Comparison of ENCODE assay signal across 10 cellular contexts in the genomic region with DNA sequence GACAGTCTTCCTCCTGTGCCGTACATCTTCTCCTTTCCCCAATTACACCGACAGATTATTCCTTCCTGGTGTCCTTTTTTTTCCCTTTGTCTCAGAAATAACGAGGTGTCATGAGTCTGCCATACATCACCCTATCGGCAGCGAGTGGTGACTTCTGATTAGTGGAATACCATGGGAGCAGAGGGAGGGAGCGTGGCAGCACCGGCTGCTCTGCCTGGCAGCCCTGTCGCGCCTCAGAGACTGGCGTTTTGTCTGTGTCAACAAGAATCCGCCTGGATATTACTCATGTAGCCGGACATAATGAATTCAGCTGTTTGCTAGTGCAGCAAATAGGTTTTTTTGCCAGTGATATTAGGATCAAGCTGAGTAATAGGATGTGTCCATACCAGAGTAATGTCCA. TPM values are rescaled to one million over a fixed set of nuclear protein-coding genes. Genes with fewer than 3 reads are reported as not detected.
DNase-seq lines count a peak whose midpoint lies in the region; FAIRE-seq and TF ChIP-seq lines count a peak whose summit lies in the region.
"Had no signal": no experiment of that assay in that cellular context is flagged by ENCODE, and none has a peak within 500 bp of the region (broad histone marks: within the 10 kb centered on the region; RNA-seq: fewer than 3 reads in every experiment).

No MANE protein-coding gene starts in this region.

- H4K8ac ChIP-seq in mesenchymal stem cell (ENCODE audit: low read length), result no peak overlapping the region

- H3K4ac ChIP-seq in mesenchymal stem cell (ENCODE audit: low read depth in 1 of 2, low read length in 2 of 2), result no peak overlapping the region

- no peaks in the 10 kb centered on the region for H3K36me3 ChIP-seq in mammary epithelial cell (ENCODE audit: insufficient read depth, low read length)
- H3K36me3 ChIP-seq in mesenchymal stem cell (ENCODE audit: control insufficient read depth in 1 of 2, insufficient read depth in 2 of 2, low read depth in 1 of 2, low read length in 2 of 2), result no peaks in the 10 kb centered on the region

- H3K4me1 ChIP-seq in mammary epithelial cell (ENCODE audit: insufficient read depth, low read length) (peaks cover 57% of the 10 kb centered on the region), mesenchymal stem cell (ENCODE audit: control insufficient read depth, insufficient read depth, low read depth, low read length) (peaks cover 14% of the 10 kb centered on the region)

- H3K79me1 ChIP-seq in mesenchymal stem cell (replicated peaks; ENCODE audit: low read length, poor library complexity, severe bottlenecking), result no peaks in the 10 kb centered on the region

- H4K91ac ChIP-seq in mesenchymal stem cell (ENCODE audit: low read length), result no peak overlapping the region

- H2BK120ac ChIP-seq in mesenchymal stem cell (ENCODE audit: low read depth, low read length), result no peak overlapping the region

- H3K27ac ChIP-seq in mammary epithelial cell (ENCODE audit: insufficient read depth, low read depth, low read length), result no peak overlapping the region
- no peak overlapping the region for H3K27ac ChIP-seq in mesenchymal stem cell (ENCODE audit: low read length, poor library complexity, severe bottlenecking)
- H3K27ac ChIP-seq: skin epidermis had no signal

- peak overlapping the region in 1 of 2 experiments; percentile 61 for H2BK12ac ChIP-seq in mesenchymal stem cell (ENCODE audit: low read length in 2 of 2)

- no peak overlapping the region for H3K18ac ChIP-seq in mesenchymal stem cell (ENCODE audit: low read depth in 1 of 2, low read length in 2 of 2)

- no peaks in the 10 kb centered on the region for H4K20me1 ChIP-seq in mammary epithelial cell (ENCODE audit: insufficient read depth, low read length)

- CTCF ChIA-PET in mammary epithelial cell (lab: Charles Lee; ENCODE audit: low non-redundant PET), result no interaction called here

- peak overlapping the region; percentile 19 for H2AFZ ChIP-seq in mammary epithelial cell (ENCODE audit: low read depth, low read length)
- H2AFZ ChIP-seq in mesenchymal stem cell (ENCODE audit: low read depth, low read length), result no peak overlapping the region

- H3K9me3 ChIP-seq in mammary epithelial cell (replicated peaks; ENCODE audit: insufficient read depth, low read length) (no peaks in the 10 kb centered on the region), mesenchymal stem cell (ENCODE audit: control insufficient read depth, low read length) (no peaks in the 10 kb centered on the region)

- no peak overlapping the region for H3K23ac ChIP-seq in mesenchymal stem cell (ENCODE audit: low read length in 2 of 2)

- no peak overlapping the region for H2BK5ac ChIP-seq in mesenchymal stem cell (ENCODE audit: low read depth, low read length, poor library complexity, severe bottlenecking)

- dilution Hi-C loops in mammary epithelial cell (cut with HindIII; ENCODE audit: low sequenced_read_pairs), result no loop called here

- H3K14ac ChIP-seq in mesenchymal stem cell (ENCODE audit: low read length in 2 of 2), result no peak overlapping the region

- H3K27me3 ChIP-seq in mammary epithelial cell (ENCODE audit: insufficient read depth, low read length) (no peaks in the 10 kb centered on the region), mesenchymal stem cell (ENCODE audit: control insufficient read depth in 1 of 2, insufficient read depth in 1 of 2, low read length in 2 of 2) (peaks cover 0 to 9% of the 10 kb centered on the region in 2 experiments)

- FAIRE-seq in urothelium cell line (lab: Jason Lieb, UNC), result no peak

- peak overlapping the region; percentile 27 for H3K9ac ChIP-seq in mammary epithelial cell (ENCODE audit: insufficient read depth, low read length)
- peak overlapping the region; percentile 14 for H3K9ac ChIP-seq in mesenchymal stem cell (ENCODE audit: low read length)

- WGBS in mammary epithelial cell (ENCODE audit: low coverage, missing lambda C conversion rate), result 41% methylated on average over 12 of the region's 12 CpGs
- WGBS in mesenchymal stem cell, result 88% methylated on average over 11 of the region's 12 CpGs

- no peak overlapping the region for H2BK15ac ChIP-seq in mesenchymal stem cell (ENCODE audit: low read depth, poor library complexity, severe bottlenecking)

- no TSS peak for BruUV-seq in mammary epithelial cell (replicated peaks; lab: Mats Ljungman, UMichigan)

- H3K79me2 ChIP-seq in mammary epithelial cell (ENCODE audit: insufficient read depth, low read length), result no peaks in the 10 kb centered on the region

- peak; percentile 90 for DNase-seq in DMS153 treated with DMSO at 0.1 percent for 48 hours (lab: John Stamatoyannopoulos, UW; ENCODE audit: unreplicated experiment)
- DNase-seq in NCI-H2107 treated with DMSO at 0.1 percent for 48 hours (lab: John Stamatoyannopoulos, UW; ENCODE audit: unreplicated experiment), result peak; percentile 59
- DNase-seq in mammary epithelial cell, result no peak
- DNase-seq in mesenchymal stem cell, result no peak
- no peak for DNase-seq in NOMO-1 treated with dmso at 0.1 percent for 144 hours (lab: John Stamatoyannopoulos, UW; ENCODE audit: unreplicated experiment)
- DNase-seq in HUDEP-2 (lab: John Stamatoyannopoulos, UW; ENCODE audit: unreplicated experiment in 76 of 76), result no peak
- DNase-seq in HK-2 (ENCODE audit: unreplicated experiment), result no peak
- no peak for DNase-seq in urothelium cell line (ENCODE audit: low spot score)
- DNase-seq: activated gamma-delta T cell treated with Interleukin-2 at 50 U/mL for 16 hours had no signal

- intact Hi-C loops in mammary epithelial cell (cut with micrococcal nuclease), result no loop called here

- H2AK5ac ChIP-seq in mesenchymal stem cell (ENCODE audit: low read length, severe bottlenecking), result peak overlapping the region; percentile 92

- in situ Hi-C loops in mammary epithelial cell (cut with MboI; ENCODE audit: low sequenced_read_pairs in 2 of 2), result loop anchor here in 1 of 2 donors (10.0 kb wide), 1 partner anchor 45 kb away; no protein-coding TSS in a partner anchor

- H3K4me2 ChIP-seq in mammary epithelial cell (ENCODE audit: insufficient read depth, low read depth, low read length), result no peak overlapping the region
- H3K4me2 ChIP-seq in mesenchymal stem cell (ENCODE audit: low read length, poor library complexity, severe bottlenecking), result no peak overlapping the region

- H3K4me3 ChIP-seq in mammary epithelial cell (replicated peaks in 1 of 3; ENCODE audit: insufficient read depth in 1 of 3, low read depth in 2 of 3, low read length in 3 of 3) (no peak overlapping the region), mesenchymal stem cell (ENCODE audit: insufficient read depth in 1 of 2, low read depth in 1 of 2, low read length in 2 of 2) (no peak overlapping the region)
- H3K4me3 ChIP-seq: skin epidermis had no signal

- no peak for TF ChIP-seq CTCF in mammary epithelial cell (conservative IDR thresholded peaks at IDR 0.05 in 1 of 2, IDR thresholded peaks at IDR 0.05 in 1 of 2; ENCODE audit: extremely low read depth in 1 of 2, insufficient read depth in 1 of 2, low read depth in 1 of 2, low read length in 2 of 2)

RNA-seq across cellular contexts. Expression of a gene that starts 51.8 kb away (rescaled TPM):
- total RNA-seq in mammary epithelial cell, result 10 to 100 TPM in 1 of 2 donors, 1 to 10 TPM in 1; 9.3 to 14.0 TPM
- 8.0 TPM for polyA plus RNA-seq in mammary epithelial cell
- 8.3 TPM for polyA minus RNA-seq in mammary epithelial cell
- polyA plus RNA-seq in mesenchymal stem cell (2013, experiment 1 of 2), result 3.3 TPM
- polyA plus RNA-seq in mesenchymal stem cell (2013, experiment 2 of 2), result 3.3 TPM

RNA-seq across cellular contexts. Expression of a gene that starts 58.5 kb away (rescaled TPM):
- 10 to 100 TPM in 1 of 2 donors, 1 to 10 TPM in 1; 5.8 to 13.4 TPM for total RNA-seq in mammary epithelial cell
- polyA plus RNA-seq in mammary epithelial cell, result 3.0 TPM
- 20.5 TPM for polyA minus RNA-seq in mammary epithelial cell
- 0.19 TPM for polyA plus RNA-seq in mesenchymal stem cell (2013, experiment 1 of 2)
- polyA plus RNA-seq in mesenchymal stem cell (2013, experiment 2 of 2), result 0.21 TPM

Comparison
In these comparisons a context has a peak if more than half of its experiments do, and no peak if none do; other contexts are left out.
1. DNase-seq: peak in DMS153 treated with DMSO at 0.1 percent for 48 hours (single experiment) and NCI-H2107 treated with DMSO at 0.1 percent for 48 hours (single experiment); none in mammary epithelial cell (single experiment), mesenchymal stem cell (single experiment), NOMO-1 treated with dmso at 0.1 percent for 144 hours (single experiment), HUDEP-2 (0 of 76), HK-2 (single experiment) and urothelium cell line (single experiment).